In genomic region chr1:45926302-45926701, GRCh38 we compare ENCODE assay signal across 20 cellular contexts.
DNase-seq lines count a peak whose midpoint lies in the region; ATAC-seq, FAIRE-seq and TF ChIP-seq lines count a peak whose summit lies in the region.
"Had no signal": no experiment of that assay in that cellular context is flagged by ENCODE, and none has a peak within 500 bp of the region (broad histone marks: within the 10 kb centered on the region; RNA-seq: fewer than 3 reads in every experiment).

No MANE protein-coding gene starts in this region.

- H3F3A ChIP-seq in GM23338 (replicated peaks; ENCODE audit: low read depth) (no peaks in the 10 kb centered on the region), neural progenitor cell (ENCODE audit: low read depth) (peaks cover 18% of the 10 kb centered on the region), SK-N-SH (replicated peaks; ENCODE audit: insufficient read depth) (peaks cover 21% of the 10 kb centered on the region)

- H2AFZ ChIP-seq in GM23338 (no peak overlapping the region), GM12878 (ENCODE audit: control insufficient read depth, low read depth, low read length) (no peak overlapping the region), neural progenitor cell (replicated peaks) (no peak overlapping the region), SK-N-SH (ENCODE audit: low read depth) (no peak overlapping the region)

- TF ChIP-seq RAD21 in GM12878 (IDR thresholded peaks at IDR 0.05; ENCODE audit: insufficient read depth, low read depth, low read length) (no peak), SK-N-SH (IDR thresholded peaks at IDR 0.05; ENCODE audit: low read length) (no peak)

- SMC1A ChIA-PET in GM12878 (lab: Charles Lee; ENCODE audit: uncharacterized antibody, unreplicated experiment) = interaction anchor here (0.6 to 1.3 kb wide), 2 partner anchors 21 to 297 kb away, joined by 3 to 4 read pairs; no protein-coding TSS in a partner anchor

- no peaks in the 10 kb centered on the region for H3K9me3 ChIP-seq in GM12878 (replicated peaks; ENCODE audit: control insufficient read depth, insufficient read depth, low read length)
- no peaks in the 10 kb centered on the region for H3K9me3 ChIP-seq in neural progenitor cell (ENCODE audit: low read depth)
- no peaks in the 10 kb centered on the region for H3K9me3 ChIP-seq in SK-N-SH
- H3K9me3 ChIP-seq: upper lobe of left lung had no signal

- no peak for FAIRE-seq in GM12878 (lab: Jason Lieb, UNC)
- FAIRE-seq: endometrium, TTC549 had no signal

- peak overlapping the region; percentile 78 for H3K4me2 ChIP-seq in GM23338
- H3K4me2 ChIP-seq in GM12878 (ENCODE audit: control insufficient read depth, insufficient read depth) = peak overlapping the region; percentile 46; the same call in 1 of the 2 replicates
- H3K4me2 ChIP-seq in neural progenitor cell = peak overlapping the region; percentile 75
- no peak overlapping the region for H3K4me2 ChIP-seq in SK-N-SH

- CTCF ChIA-PET in GM12878 (lab: Yijun Ruan, JAX) (no interaction called here), SK-N-SH (lab: Yijun Ruan, JAX) (no interaction called here)

- H3K36me3 Mint-ChIP-seq in GM23338 (ENCODE audit: low read depth) = peaks cover 9% of the 10 kb centered on the region
- peaks cover 3% of the 10 kb centered on the region for H3K36me3 Mint-ChIP-seq in neural progenitor cell
- H3K36me3 Mint-ChIP-seq: activated naive CD8-positive, alpha-beta T cell treated with anti-CD3 and anti-CD28 coated beads, Interleukin-2, amount 10 ng/mL, durations not matched to agents 7 days and 5 days; CD8-positive, alpha-beta memory T cell had no signal

- no peaks in the 10 kb centered on the region for H3K27me3 ChIP-seq in GM23338 (ENCODE audit: insufficient read depth)
- H3K27me3 ChIP-seq in GM12878 (replicated peaks in 1 of 2; ENCODE audit: control insufficient read depth in 2 of 2, insufficient read depth in 2 of 2, low read length in 1 of 2) = no peaks in the 10 kb centered on the region
- H3K27me3 ChIP-seq in neural progenitor cell = peaks cover 5% of the 10 kb centered on the region
- H3K27me3 ChIP-seq in SK-N-SH (ENCODE audit: insufficient read depth) = no peaks in the 10 kb centered on the region
- H3K27me3 ChIP-seq: upper lobe of left lung had no signal

- peaks cover 26% of the 10 kb centered on the region for H3K79me2 ChIP-seq in GM23338 (replicated peaks; ENCODE audit: insufficient read depth)
- no peaks in the 10 kb centered on the region for H3K79me2 ChIP-seq in GM12878 (ENCODE audit: control insufficient read depth, insufficient read depth, low read length)
- no peaks in the 10 kb centered on the region for H3K79me2 ChIP-seq in neural progenitor cell (ENCODE audit: low read depth)
- H3K79me2 ChIP-seq in SK-N-SH (ENCODE audit: insufficient read depth) = peaks cover 22% of the 10 kb centered on the region; the same call in 1 of the 2 replicates

- BruUV-seq in GM12878 (replicated peaks; lab: Mats Ljungman, UMichigan) = no TSS peak

- TF ChIP-seq CTCF in GM23338 (conservative IDR thresholded peaks at IDR 0.05; ENCODE audit: low read depth in 2 of 2) = no peak
- TF ChIP-seq CTCF in GM12878 (IDR thresholded peaks at IDR 0.05 in 2 of 3, conservative IDR thresholded peaks at IDR 0.05 in 1 of 3; ENCODE audit: control insufficient read depth in 2 of 3, extremely low read depth in 1 of 3, insufficient read depth in 1 of 3, low read depth in 3 of 3, low read length in 3 of 3) = no peak
- TF ChIP-seq CTCF in neural progenitor cell (IDR thresholded peaks at IDR 0.05) = no peak
- no peak for TF ChIP-seq CTCF in SK-N-SH (IDR thresholded peaks at IDR 0.05)

- H3K27me3 Mint-ChIP-seq in GM23338 (ENCODE audit: insufficient read depth, low read depth, poor library complexity) (peaks cover 5% of the 10 kb centered on the region), neural progenitor cell (ENCODE audit: insufficient read depth, low read depth) (peaks cover 11% of the 10 kb centered on the region)
- H3K27me3 Mint-ChIP-seq: activated naive CD8-positive, alpha-beta T cell treated with anti-CD3 and anti-CD28 coated beads, Interleukin-2, amount 10 ng/mL, durations not matched to agents 7 days and 5 days; brain; CD8-positive, alpha-beta memory T cell had no signal

- peak overlapping the region; percentile 61 for H3K4me3 Mint-ChIP-seq in GM23338
- H3K4me3 Mint-ChIP-seq in neural progenitor cell = peak overlapping the region; percentile 73
- H3K4me3 Mint-ChIP-seq: activated naive CD8-positive, alpha-beta T cell treated with anti-CD3 and anti-CD28 coated beads, Interleukin-2, amount 10 ng/mL, durations not matched to agents 7 days and 5 days had no signal

- H3K4me1 ChIP-seq in GM23338 (ENCODE audit: insufficient read depth) (peaks cover 59% of the 10 kb centered on the region), GM12878 (ENCODE audit: control insufficient read depth, insufficient read depth, low read length) (peaks cover 20% of the 10 kb centered on the region), neural progenitor cell (peaks cover 42% of the 10 kb centered on the region), SK-N-SH (ENCODE audit: control insufficient read depth in 1 of 2, insufficient read depth in 2 of 2, low read depth in 1 of 2, low read length in 1 of 2) (peaks cover 2 to 30% of the 10 kb centered on the region in 2 experiments; a peak in 2 of 4 replicates)

- in situ Hi-C loops in GM12878 (cut with MboI) = no loop called here

- H3K9ac ChIP-seq in GM12878 (ENCODE audit: control insufficient read depth, insufficient read depth, low read length) (no peak overlapping the region), neural progenitor cell (no peak overlapping the region), SK-N-SH (no peak overlapping the region)

- 74% methylated on average over 2 of the region's 2 CpGs for WGBS in GM12878 (ENCODE audit: insufficient coverage, insufficient replicate concordance, low lambda C conversion rate, missing lambda C conversion rate)
- 85% methylated on average over 2 of the region's 2 CpGs for WGBS in SK-N-SH (ENCODE audit: low lambda C conversion rate)

- TF ChIP-seq EP300 in GM12878 (IDR thresholded peaks at IDR 0.05; ENCODE audit: borderline replicate concordance in 1 of 2, control insufficient read depth in 1 of 2, low read depth in 2 of 2, low read length in 2 of 2) = no peak
- TF ChIP-seq EP300 in SK-N-SH (IDR thresholded peaks at IDR 0.05; ENCODE audit: borderline replicate concordance in 1 of 2, low read depth in 1 of 2, low read length in 1 of 2) = no peak

- H4K20me1 ChIP-seq in GM23338 (replicated peaks; ENCODE audit: insufficient read depth) (no peaks in the 10 kb centered on the region), GM12878 (ENCODE audit: control insufficient read depth, insufficient read depth) (no peaks in the 10 kb centered on the region), neural progenitor cell (ENCODE audit: low read depth) (peaks cover 27% of the 10 kb centered on the region), SK-N-SH (ENCODE audit: insufficient read depth) (no peaks in the 10 kb centered on the region)

- DNase-seq in GM23338 (ENCODE audit: low spot score) (peak; percentile 19), NCI-H1092 treated with DMSO at 0.1 percent for 48 hours (lab: John Stamatoyannopoulos, UW) (peak; percentile 36), GM12878 (ENCODE audit: low read depth, low spot score) (no peak), neural progenitor cell (ENCODE audit: low spot score) (peak; percentile 15), SK-N-SH (no peak), amygdala (lab: John Stamatoyannopoulos, UW) (no peak)
- DNase-seq: activated CD4-positive, alpha-beta T cell treated with anti-CD3 and anti-CD28 coated beads, Interleukin-2, amount 50 U/mL, for 1 hour; activated CD8-positive, alpha-beta memory T cell treated with anti-CD3 and anti-CD28 coated beads, Interleukin-2, amount 50 U/mL, for 4 hours; activated naive CD8-positive, alpha-beta T cell treated with anti-CD3 and anti-CD28 coated beads, Interleukin-2, amount 10 ng/mL, durations not matched to agents 7 days and 5 days; CD8-positive, alpha-beta memory T cell; DND-41; NCI-H510A treated with DMSO at 0.1 percent for 48 hours; upper lobe of left lung had no signal

- RAD21 ChIA-PET in GM12878 (lab: Charles Lee; ENCODE audit: unreplicated experiment) = no interaction called here

- H3K27ac ChIP-seq in GM23338 (ENCODE audit: low read depth) (peak overlapping the region; percentile 93), GM12878 (ENCODE audit: control insufficient read depth, insufficient read depth) (peak overlapping the region; percentile 50; the same call in 1 of the 2 replicates), neural progenitor cell (no peak overlapping the region), SK-N-SH (ENCODE audit: low read depth in 2 of 2, low read length in 1 of 2) (no peak overlapping the region)
- H3K27ac ChIP-seq: upper lobe of left lung had no signal

- H3K4me3 ChIP-seq in GM23338 = peak overlapping the region; percentile 48
- H3K4me3 ChIP-seq in GM12878 = no peak overlapping the region
- peak overlapping the region; percentile 34 for H3K4me3 ChIP-seq in neural progenitor cell
- H3K4me3 ChIP-seq in SK-N-SH (ENCODE audit: low read depth in 2 of 2, low read length in 1 of 2) = no peak overlapping the region
- H3K4me3 ChIP-seq: upper lobe of left lung had no signal

- ATAC-seq in GM23338 = peak; percentile 53
- no peak for ATAC-seq in GM12878
- no peak for ATAC-seq in GM18505 (IDR thresholded peaks at IDR 0.05; ENCODE audit: unreplicated experiment)
- no peak for ATAC-seq in HG02884 (IDR thresholded peaks at IDR 0.05; ENCODE audit: unreplicated experiment)
- ATAC-seq: Right ventricle myocardium inferior had no signal

- H3K9me2 ChIP-seq in GM23338 (ENCODE audit: insufficient read depth) = no peaks in the 10 kb centered on the region
- no peaks in the 10 kb centered on the region for H3K9me2 ChIP-seq in SK-N-SH

- POLR2A ChIA-PET in GM12878 (lab: Charles Lee) (interaction anchor here (0.5 kb wide), 1 partner anchor 257 kb away, joined by 3 read pairs; no protein-coding TSS in a partner anchor), SK-N-SH (lab: Yijun Ruan, JAX) (no interaction called here)

- H3K4me1 Mint-ChIP-seq in GM23338 (peaks cover 65% of the 10 kb centered on the region), neural progenitor cell (peaks cover 46% of the 10 kb centered on the region)

- TF ChIP-seq POLR2A in GM12878 (IDR thresholded peaks at IDR 0.05; ENCODE audit: low read depth, low read length) (no peak), GM18505 (IDR thresholded peaks at IDR 0.05; ENCODE audit: borderline replicate concordance, extremely low read depth, insufficient read depth, insufficient read length) (no peak)

- H3K9me3 Mint-ChIP-seq in GM23338 (peaks cover 3% of the 10 kb centered on the region; the same call in 2 of the 3 replicates), neural progenitor cell (no peaks in the 10 kb centered on the region)
- H3K9me3 Mint-ChIP-seq: activated naive CD8-positive, alpha-beta T cell treated with anti-CD3 and anti-CD28 coated beads, Interleukin-2, amount 10 ng/mL, durations not matched to agents 7 days and 5 days; activated T-helper 2 cell treated with anti-CD3 and anti-CD28 coated beads, Interferon-gamma antibody, Interleukin-2, Interleukin-4, amounts not matched to agents 10 μg/mL and 5 μg/mL and 100 μg/mL, durations not matched to agents 14 hours and 24 hours and 36 hours; brain; CD8-positive, alpha-beta memory T cell had no signal

- peak overlapping the region; percentile 71 for H3K27ac Mint-ChIP-seq in GM23338
- no peak overlapping the region for H3K27ac Mint-ChIP-seq in neural progenitor cell
- H3K27ac Mint-ChIP-seq: activated naive CD8-positive, alpha-beta T cell treated with anti-CD3 and anti-CD28 coated beads, Interleukin-2, amount 10 ng/mL, durations not matched to agents 7 days and 5 days; activated T-helper 2 cell treated with anti-CD3 and anti-CD28 coated beads, Interferon-gamma antibody, Interleukin-2, Interleukin-4, amounts not matched to agents 10 μg/mL and 5 μg/mL and 100 μg/mL, durations not matched to agents 14 hours and 24 hours and 36 hours had no signal

- intact Hi-C loops in GM12878 (cut with micrococcal nuclease; ENCODE audit: unreplicated experiment) = no loop called here

- H3K36me3 ChIP-seq in GM23338 (ENCODE audit: insufficient read depth) (no peaks in the 10 kb centered on the region), GM12878 (ENCODE audit: control insufficient read depth in 2 of 2, insufficient read depth in 2 of 2, low read length in 1 of 2) (no peaks in the 10 kb centered on the region), neural progenitor cell (no peaks in the 10 kb centered on the region), SK-N-SH (replicated peaks in 1 of 2; ENCODE audit: control insufficient read depth in 1 of 2, insufficient read depth in 2 of 2, low read length in 1 of 2) (no peaks in the 10 kb centered on the region)
- H3K36me3 ChIP-seq: upper lobe of left lung had no signal

Comparison
In these comparisons a context has a peak if more than half of its experiments do, and no peak if none do; other contexts are left out.
1. DNase-seq: peak in GM23338 (single experiment), NCI-H1092 treated with DMSO at 0.1 percent for 48 hours (single experiment) and neural progenitor cell (single experiment); none in GM12878 (single experiment), SK-N-SH (single experiment) and amygdala (0 of 56).
2. H3K27ac ChIP-seq: peak in GM23338 (single experiment) and GM12878 (single experiment); none in neural progenitor cell (single experiment) and SK-N-SH (0 of 2).
3. H3K4me3 ChIP-seq: peak in GM23338 (single experiment) and neural progenitor cell (single experiment); none in GM12878 (single experiment) and SK-N-SH (0 of 2).